In genomic region chr7:73578342-73579124, GRCh38 we compare ENCODE assay signal across 1 cellular context.
TF ChIP-seq lines count a peak whose summit lies in the region.

A gene with protein sequence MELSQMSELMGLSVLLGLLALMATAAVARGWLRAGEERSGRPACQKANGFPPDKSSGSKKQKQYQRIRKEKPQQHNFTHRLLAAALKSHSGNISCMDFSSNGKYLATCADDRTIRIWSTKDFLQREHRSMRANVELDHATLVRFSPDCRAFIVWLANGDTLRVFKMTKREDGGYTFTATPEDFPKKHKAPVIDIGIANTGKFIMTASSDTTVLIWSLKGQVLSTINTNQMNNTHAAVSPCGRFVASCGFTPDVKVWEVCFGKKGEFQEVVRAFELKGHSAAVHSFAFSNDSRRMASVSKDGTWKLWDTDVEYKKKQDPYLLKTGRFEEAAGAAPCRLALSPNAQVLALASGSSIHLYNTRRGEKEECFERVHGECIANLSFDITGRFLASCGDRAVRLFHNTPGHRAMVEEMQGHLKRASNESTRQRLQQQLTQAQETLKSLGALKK (minus strand): TSS chr7:73578579. CDS start chr7:73578549, 30 bp downstream.

TF ChIP-seq in HepG2, 621 proteins besides CTCF, POLR2A, EP300 and RAD21 (continued from another document and continues in another):
- no peak for TF ChIP-seq ZBTB34 (CRISPR knock-in tag; IDR thresholded peaks at IDR 0.05)
- TF ChIP-seq HOXA5 (CRISPR knock-in tag; IDR thresholded peaks at IDR 0.05), result no peak
- TF ChIP-seq TP53 (CRISPR knock-in tag; conservative IDR thresholded peaks at IDR 0.05), result no peak
- TF ChIP-seq LCORL (IDR thresholded peaks at IDR 0.05), result no peak
- no peak; the same call in 1 of the 2 replicates for TF ChIP-seq LCORL (CRISPR knock-in tag; IDR thresholded peaks at IDR 0.05)
- TF ChIP-seq PREB (CRISPR knock-in tag; IDR thresholded peaks at IDR 0.05), result no peak
- no peak for TF ChIP-seq ZNF772 (CRISPR knock-in tag; IDR thresholded peaks at IDR 0.05)
- TF ChIP-seq ZNF563 (CRISPR knock-in tag; IDR thresholded peaks at IDR 0.05), result peak; percentile 45
- TF ChIP-seq PRDM10 (CRISPR knock-in tag; IDR thresholded peaks at IDR 0.05; ENCODE audit: low read depth), result no peak
- TF ChIP-seq ZNF687 (CRISPR knock-in tag; IDR thresholded peaks at IDR 0.05), result peak; percentile 75
- TF ChIP-seq JUNB (CRISPR knock-in tag; IDR thresholded peaks at IDR 0.05; ENCODE audit: borderline replicate concordance), result no peak
- TF ChIP-seq ZNF280D (CRISPR knock-in tag; IDR thresholded peaks at IDR 0.05), result no peak
- TF ChIP-seq ZNF780A (CRISPR knock-in tag; IDR thresholded peaks at IDR 0.05), result 0 out of 2 replicates have a peak, but pooled peaks have one; percentile 39
- no peak for TF ChIP-seq IKZF1 (IDR thresholded peaks at IDR 0.05)
- TF ChIP-seq HDAC6 (IDR thresholded peaks at IDR 0.05; ENCODE audit: low read depth, low read length), result no peak
- no peak for TF ChIP-seq ZNF567 (CRISPR knock-in tag; IDR thresholded peaks at IDR 0.05; ENCODE audit: borderline replicate concordance)
- TF ChIP-seq ZNF503 (CRISPR knock-in tag; IDR thresholded peaks at IDR 0.05), result no peak; the same call in 1 of the 2 replicates
- no peak for TF ChIP-seq ZMYM2 (CRISPR knock-in tag; IDR thresholded peaks at IDR 0.05)
- TF ChIP-seq ZNF776 (CRISPR knock-in tag; IDR thresholded peaks at IDR 0.05), result peak; percentile 89; the same call in 1 of the 2 replicates
- no peak for TF ChIP-seq PHB2 (IDR thresholded peaks at IDR 0.05; ENCODE audit: partially characterized antibody)
- TF ChIP-seq ZNF510 (CRISPR knock-in tag; IDR thresholded peaks at IDR 0.05; ENCODE audit: low read depth), result no peak
- no peak for TF ChIP-seq CEBPB (IDR thresholded peaks at IDR 0.05; ENCODE audit: borderline replicate concordance, low read depth, low read length)
- peak; percentile 38 for TF ChIP-seq KDM2A (CRISPR knock-in tag; IDR thresholded peaks at IDR 0.05; ENCODE audit: borderline replicate concordance, low read depth)
- no peak for TF ChIP-seq CC2D1A (CRISPR knock-in tag; IDR thresholded peaks at IDR 0.05)
- no peak for TF ChIP-seq ZSCAN9 (CRISPR knock-in tag; IDR thresholded peaks at IDR 0.05; ENCODE audit: borderline replicate concordance)
- TF ChIP-seq ZNF562 (CRISPR knock-in tag; IDR thresholded peaks at IDR 0.05; ENCODE audit: borderline replicate concordance), result no peak
- no peak for TF ChIP-seq MTF2 (CRISPR knock-in tag; IDR thresholded peaks at IDR 0.05; ENCODE audit: borderline replicate concordance)
- no peak for TF ChIP-seq STAT5B (CRISPR knock-in tag; IDR thresholded peaks at IDR 0.05)
- TF ChIP-seq PBX2 (CRISPR knock-in tag; IDR thresholded peaks at IDR 0.05), result no peak
- no peak for TF ChIP-seq ETV5 (CRISPR knock-in tag; IDR thresholded peaks at IDR 0.05; ENCODE audit: borderline replicate concordance)
- TF ChIP-seq CHD2 (IDR thresholded peaks at IDR 0.05; ENCODE audit: low read depth, low read length), result peak; percentile 33; the same call in 1 of the 2 replicates
- no peak for TF ChIP-seq ZNF629 (CRISPR knock-in tag; conservative IDR thresholded peaks at IDR 0.05)
- TF ChIP-seq ZNF557 (CRISPR knock-in tag; IDR thresholded peaks at IDR 0.05), result peak; percentile 68; the same call in 1 of the 2 replicates
- TF ChIP-seq, protein P1, sequence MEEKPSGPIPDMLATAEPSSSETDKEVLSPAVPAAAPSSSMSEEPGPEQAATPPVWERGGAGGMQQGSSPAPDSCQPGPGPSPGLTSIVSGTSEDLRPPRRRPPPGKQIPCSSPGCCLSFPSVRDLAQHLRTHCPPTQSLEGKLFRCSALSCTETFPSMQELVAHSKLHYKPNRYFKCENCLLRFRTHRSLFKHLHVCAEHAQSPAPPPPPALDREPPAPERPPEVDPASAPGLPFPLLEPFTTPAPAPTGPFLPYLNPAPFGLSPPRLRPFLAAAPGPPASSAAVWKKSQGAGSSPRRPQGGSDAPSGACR (CRISPR knock-in tag; IDR thresholded peaks at IDR 0.05), result no peak
- TF ChIP-seq RFXANK (CRISPR knock-in tag; IDR thresholded peaks at IDR 0.05), result no peak
- TF ChIP-seq TGIF2 (CRISPR knock-in tag; IDR thresholded peaks at IDR 0.05), result no peak
- TF ChIP-seq ZNF558 (CRISPR knock-in tag; IDR thresholded peaks at IDR 0.05; ENCODE audit: borderline replicate concordance), result 0 out of 2 replicates have a peak, but pooled peaks have one; percentile 87
- no peak for TF ChIP-seq PRDM4 (CRISPR knock-in tag; IDR thresholded peaks at IDR 0.05; ENCODE audit: borderline replicate concordance)
- no peak for TF ChIP-seq HNF4A (CRISPR knock-in tag; IDR thresholded peaks at IDR 0.05)
- TF ChIP-seq TBL1XR1 (IDR thresholded peaks at IDR 0.05; ENCODE audit: borderline replicate concordance, low read length, partially characterized antibody), result no peak
- TF ChIP-seq BRD4 (CRISPR knock-in tag; IDR thresholded peaks at IDR 0.05), result peak; percentile 78
